ENCODE assay signal across 25 cellular contexts in the genomic region with DNA sequence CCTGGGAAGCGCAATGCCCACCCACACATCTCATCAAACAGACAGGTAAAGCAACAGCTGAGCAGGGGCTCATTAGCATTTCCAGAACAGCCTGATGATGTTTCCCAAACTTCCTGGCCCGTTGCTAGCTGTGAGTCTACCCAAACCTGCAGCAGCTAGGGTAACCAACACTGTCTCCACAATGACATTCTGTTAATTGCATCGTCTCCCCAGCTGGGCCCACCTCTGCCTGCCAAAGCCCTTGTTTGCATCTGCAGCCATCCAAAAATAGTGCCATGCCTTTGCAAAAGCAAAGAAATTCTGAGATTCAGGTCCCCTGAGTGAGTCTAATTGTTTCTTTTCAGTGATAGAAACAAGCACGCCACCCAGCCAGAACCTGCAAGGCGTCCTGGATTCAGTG.
"Had no signal": no experiment of that assay in that cellular context is flagged by ENCODE, and none has a peak within 500 bp of the region (broad histone marks: within the 10 kb centered on the region; RNA-seq: fewer than 3 reads in every experiment).

No MANE protein-coding gene starts in this region.

- H3K27ac Mint-ChIP-seq: natural killer cell; nephron; neural progenitor cell; stimulated activated effector memory CD8-positive, alpha-beta T cell treated with anti-CD3 and anti-CD28 coated beads, Interleukin-12 subunit alpha, Interleukin-12 subunit beta, amount 100 ng/mL, for 72 hours; stimulated activated naive B cell treated with anti-CD40 and anti-IgM and Interleukin-4, amounts not matched to agents 10 μg/mL and 1 μg/mL and 100 μg/mL, for 72 hours; stimulated activated naive CD8-positive, alpha-beta T cell treated with anti-CD3 and anti-CD28 coated beads, Interleukin-15, Interleukin-2, amounts not matched to agents 100 ng/mL and 50 ng/mL, for 24 hours had no signal

- H3K4me3 ChIP-seq: neural progenitor cell, pancreas, prostate gland, right lobe of liver, sigmoid colon, stomach, thoracic aorta, thyroid gland, tibial nerve, upper lobe of left lung, vagina had no signal

- H3K36me3 Mint-ChIP-seq: natural killer cell; neural progenitor cell; stimulated activated effector memory CD8-positive, alpha-beta T cell treated with anti-CD3 and anti-CD28 coated beads, Interleukin-12 subunit alpha, Interleukin-12 subunit beta, amount 100 ng/mL, for 72 hours; stimulated activated naive B cell treated with anti-CD40 and anti-IgM and Interleukin-4, amounts not matched to agents 10 μg/mL and 1 μg/mL and 100 μg/mL, for 72 hours had no signal

- H3K36me3 ChIP-seq: neural progenitor cell, pancreas, prostate gland, right lobe of liver, sigmoid colon, stomach, thoracic aorta, thyroid gland, tibial nerve, upper lobe of left lung, vagina had no signal

- H3K4me1 Mint-ChIP-seq: natural killer cell; nephron; stimulated activated effector memory CD8-positive, alpha-beta T cell treated with anti-CD3 and anti-CD28 coated beads, Interleukin-12 subunit alpha, Interleukin-12 subunit beta, amount 100 ng/mL, for 72 hours; stimulated activated naive B cell treated with anti-CD40 and anti-IgM and Interleukin-4, amounts not matched to agents 10 μg/mL and 1 μg/mL and 100 μg/mL, for 72 hours had no signal

- H3K27ac ChIP-seq: neural progenitor cell, pancreas, prostate gland, right lobe of liver, sigmoid colon, stomach, thoracic aorta, thyroid gland, tibial nerve, upper lobe of left lung, vagina had no signal

- H3K27me3 ChIP-seq: neural progenitor cell, pancreas, right lobe of liver, sigmoid colon, stomach, thyroid gland, tibial nerve, upper lobe of left lung, vagina had no signal

- DNase-seq: natural killer cell; occipital lobe; pancreas; right cardiac atrium; right lobe of liver; sigmoid colon; small intestine; stimulated activated CD4-positive, alpha-beta T cell treated with anti-CD3 and anti-CD28 coated beads, Interleukin-15, amount 100 ng/mL, for 24 hours; stimulated activated CD4-positive, alpha-beta T cell treated with anti-CD3 and anti-CD28 coated beads, Interleukin-2, amount 100 ng/mL, for 24 hours; stimulated activated CD4-positive, alpha-beta T cell treated with anti-CD3 and anti-CD28 coated beads, Interleukin-2, amount 100 ng/mL, for 48 hours; stimulated activated CD4-positive, alpha-beta T cell treated with anti-CD3 and anti-CD28 coated beads, Interleukin-4, amount 100 ng/mL, for 24 hours; stimulated activated naive B cell treated with anti-CD40 and anti-IgM and Interleukin-4, amounts not matched to agents 10 μg/mL and 1 μg/mL and 100 μg/mL, for 72 hours; stimulated activated naive CD4-positive, alpha-beta T cell treated with Interleukin-2 at 50 U/mL for 16 hours; stomach; thyroid gland; trophoblast cell; upper lobe of left lung had no signal

- H3K9me3 Mint-ChIP-seq: nephron; neural progenitor cell; stimulated activated effector memory CD8-positive, alpha-beta T cell treated with anti-CD3 and anti-CD28 coated beads, Interleukin-12 subunit alpha, Interleukin-12 subunit beta, amount 100 ng/mL, for 72 hours; stimulated activated naive CD8-positive, alpha-beta T cell treated with anti-CD3 and anti-CD28 coated beads, Interleukin-15, Interleukin-2, amounts not matched to agents 100 ng/mL and 50 ng/mL, for 24 hours had no signal

- H3K4me3 Mint-ChIP-seq: natural killer cell; nephron; neural progenitor cell; stimulated activated effector memory CD8-positive, alpha-beta T cell treated with anti-CD3 and anti-CD28 coated beads, Interleukin-12 subunit alpha, Interleukin-12 subunit beta, amount 100 ng/mL, for 72 hours; stimulated activated naive B cell treated with anti-CD40 and anti-IgM and Interleukin-4, amounts not matched to agents 10 μg/mL and 1 μg/mL and 100 μg/mL, for 72 hours; stimulated activated naive CD8-positive, alpha-beta T cell treated with anti-CD3 and anti-CD28 coated beads, Interleukin-15, Interleukin-2, amounts not matched to agents 100 ng/mL and 50 ng/mL, for 24 hours had no signal

- H3K9me3 ChIP-seq: pancreas, prostate gland, right lobe of liver, sigmoid colon, stomach, thoracic aorta, thyroid gland, tibial nerve, upper lobe of left lung, vagina had no signal

- H3K4me1 ChIP-seq: neural progenitor cell, pancreas, prostate gland, right lobe of liver, sigmoid colon, stomach, thyroid gland, tibial nerve, upper lobe of left lung, vagina had no signal

- ATAC-seq: natural killer cell; pancreas; right cardiac atrium; right lobe of liver; stimulated activated effector memory CD8-positive, alpha-beta T cell treated with anti-CD3 and anti-CD28 coated beads, Interleukin-12 subunit alpha, Interleukin-12 subunit beta, amount 100 ng/mL, for 72 hours; stimulated activated naive B cell treated with anti-CD40 and anti-IgM and Interleukin-4, amounts not matched to agents 10 μg/mL and 1 μg/mL and 100 μg/mL, for 72 hours had no signal

- H3K4me2 ChIP-seq: neural progenitor cell had no signal

- H2AFZ ChIP-seq: neural progenitor cell had no signal

- H3K27me3 Mint-ChIP-seq: stimulated activated naive B cell treated with anti-CD40 and anti-IgM and Interleukin-4, amounts not matched to agents 10 μg/mL and 1 μg/mL and 100 μg/mL, for 72 hours; stimulated activated naive CD8-positive, alpha-beta T cell treated with anti-CD3 and anti-CD28 coated beads, Interleukin-15, Interleukin-2, amounts not matched to agents 100 ng/mL and 50 ng/mL, for 24 hours had no signal
